ENCODE assay signal across 13 cellular contexts in genomic region chr13:75871059-75871458, GRCh38.
DNase-seq lines count a peak whose midpoint lies in the region; ATAC-seq and TF ChIP-seq lines count a peak whose summit lies in the region.
"Had no signal": no experiment of that assay in that cellular context is flagged by ENCODE, and none has a peak within 500 bp of the region (broad histone marks: within the 10 kb centered on the region; RNA-seq: fewer than 3 reads in every experiment).

No MANE protein-coding gene starts in this region.

- peaks cover 44% of the 10 kb centered on the region for H3K9me3 Mint-ChIP-seq in HFFc6
- H3K9me3 Mint-ChIP-seq in naive thymus-derived CD4-positive, alpha-beta T cell, result no peaks in the 10 kb centered on the region
- H3K9me3 Mint-ChIP-seq: activated T-helper 2 cell treated with anti-CD3 and anti-CD28 coated beads, Interferon-gamma antibody, Interleukin-2, Interleukin-4, amounts not matched to agents 10 μg/mL and 5 μg/mL and 100 μg/mL, durations not matched to agents 14 hours and 24 hours and 36 hours; CD14-positive monocyte; immature natural killer cell had no signal

- no peak for DNase-seq in BJ (ENCODE audit: low read depth)
- DNase-seq in HFFc6, result no peak
- DNase-seq in mammary epithelial cell, result no peak
- DNase-seq in naive thymus-derived CD4-positive, alpha-beta T cell, result no peak
- DNase-seq in NK-92 treated with Interleukin-12 subunit alpha and Interleukin-12 subunit beta, amount 100 ng/mL, for 24 hours (lab: John Stamatoyannopoulos, UW), result no peak
- no peak for DNase-seq in SK-N-DZ (ENCODE audit: low spot score)
- no peak for DNase-seq in NCI-H2107 treated with DMSO at 0.1 percent for 48 hours (lab: John Stamatoyannopoulos, UW; ENCODE audit: unreplicated experiment)
- no peak for DNase-seq in activated CD4-positive, CD25-positive, alpha-beta regulatory T cell (lab: John Stamatoyannopoulos, UW)
- DNase-seq: activated CD4-positive, alpha-beta T cell treated with anti-CD3 and anti-CD28 coated beads, Interleukin-2, amount 50 U/mL, for 1 hour; NCI-H774 had no signal

- peak overlapping the region; percentile 99 for H2AFZ ChIP-seq in mammary epithelial cell (ENCODE audit: low read depth, low read length)

- H3K4me3 ChIP-seq in BJ (ENCODE audit: low read depth, low read length) (peak overlapping the region; percentile 43; the same call in 1 of the 2 replicates), mammary epithelial cell (replicated peaks in 1 of 3; ENCODE audit: insufficient read depth in 1 of 3, low read depth in 2 of 3, low read length in 3 of 3) (peak overlapping the region in 1 of 3 experiments; percentile 55)
- peak overlapping the region; percentile 50 for H3K4me3 ChIP-seq in naive thymus-derived CD4-positive, alpha-beta T cell (ENCODE audit: low read length)

- no peaks in the 10 kb centered on the region for H3K36me3 ChIP-seq in BJ (ENCODE audit: control insufficient read depth, insufficient read depth, low read length)
- H3K36me3 ChIP-seq in mammary epithelial cell (ENCODE audit: insufficient read depth, low read length), result no peaks in the 10 kb centered on the region
- no peaks in the 10 kb centered on the region for H3K36me3 ChIP-seq in naive thymus-derived CD4-positive, alpha-beta T cell (ENCODE audit: control insufficient read depth in 2 of 3, insufficient read depth in 3 of 3, low read length in 3 of 3)

- TF ChIP-seq CTCF in BJ (IDR thresholded peaks at IDR 0.05; ENCODE audit: insufficient read depth, low read depth, low read length), result no peak
- no peak for TF ChIP-seq CTCF in HFFc6 (IDR thresholded peaks at IDR 0.05)
- TF ChIP-seq CTCF in mammary epithelial cell (conservative IDR thresholded peaks at IDR 0.05 in 1 of 2, IDR thresholded peaks at IDR 0.05 in 1 of 2; ENCODE audit: extremely low read depth in 1 of 2, insufficient read depth in 1 of 2, low read depth in 1 of 2, low read length in 2 of 2), result no peak

- no peaks in the 10 kb centered on the region for H4K20me1 ChIP-seq in mammary epithelial cell (ENCODE audit: insufficient read depth, low read length)

- 69% methylated on average over 6 of the region's 6 CpGs for WGBS in mammary epithelial cell (ENCODE audit: low coverage, missing lambda C conversion rate)

- H3K4me3 Mint-ChIP-seq in HFFc6, result peak overlapping the region; percentile 89
- peak overlapping the region in 7 of 10 donors; percentile 9 to 80 (median 50) for H3K4me3 Mint-ChIP-seq in naive thymus-derived CD4-positive, alpha-beta T cell

- H3K27ac Mint-ChIP-seq in HFFc6, result peak overlapping the region; percentile 60
- H3K27ac Mint-ChIP-seq in naive thymus-derived CD4-positive, alpha-beta T cell, result peak overlapping the region in 5 of 9 donors; percentile 81 to 92 (median 89)
- H3K27ac Mint-ChIP-seq: activated T-helper 2 cell treated with anti-CD3 and anti-CD28 coated beads, Interferon-gamma antibody, Interleukin-2, Interleukin-4, amounts not matched to agents 10 μg/mL and 5 μg/mL and 100 μg/mL, durations not matched to agents 14 hours and 24 hours and 36 hours; CD14-positive monocyte had no signal

- no peak overlapping the region for H3K9ac ChIP-seq in mammary epithelial cell (ENCODE audit: insufficient read depth, low read length)

- H3K4me2 ChIP-seq in mammary epithelial cell (ENCODE audit: insufficient read depth, low read depth, low read length), result peak overlapping the region; percentile 93

- POLR2A ChIA-PET in BJ (lab: Charles Lee), result no interaction called here
- POLR2A ChIA-PET in naive thymus-derived CD4-positive, alpha-beta T cell (lab: Charles Lee), result interaction anchor here (1.4 kb wide), 1 partner anchor 111 kb away, joined by 4 read pairs; no protein-coding TSS in a partner anchor

- CTCF ChIA-PET in BJ (lab: Yijun Ruan, JAX) (interaction anchor here (0.5 to 7.7 kb wide), 21 partner anchors 9 to 1139 kb away, joined by 3 to 129 read pairs (median 4); no protein-coding TSS in a partner anchor), mammary epithelial cell (lab: Charles Lee; ENCODE audit: low non-redundant PET) (no interaction called here)
- CTCF ChIA-PET in naive thymus-derived CD4-positive, alpha-beta T cell (lab: Charles Lee), result interaction anchor here (0.5 to 2.8 kb wide), 9 partner anchors 9 to 1031 kb away, joined by 3 to 13 read pairs (median 4); no protein-coding TSS in a partner anchor

- no TSS peak for BruUV-seq in mammary epithelial cell (replicated peaks; lab: Mats Ljungman, UMichigan)

- no peak overlapping the region for H3K27ac ChIP-seq in mammary epithelial cell (ENCODE audit: insufficient read depth, low read depth, low read length)
- H3K27ac ChIP-seq in naive thymus-derived CD4-positive, alpha-beta T cell (ENCODE audit: low read depth, low read length), result no peak overlapping the region

- no peaks in the 10 kb centered on the region for H3K27me3 ChIP-seq in BJ (ENCODE audit: control insufficient read depth, insufficient read depth, low read length)
- H3K27me3 ChIP-seq in mammary epithelial cell (ENCODE audit: insufficient read depth, low read length), result peaks cover 1% of the 10 kb centered on the region
- H3K27me3 ChIP-seq in naive thymus-derived CD4-positive, alpha-beta T cell (ENCODE audit: control insufficient read depth in 2 of 2, insufficient read depth in 2 of 2, low read length in 2 of 2), result no peaks in the 10 kb centered on the region

- H3K4me1 Mint-ChIP-seq in HFFc6 (ENCODE audit: low read depth), result peaks cover 50% of the 10 kb centered on the region
- peaks cover 4 to 34% (median 25%) of the 10 kb centered on the region in 7 donors for H3K4me1 Mint-ChIP-seq in naive thymus-derived CD4-positive, alpha-beta T cell

- H3K79me2 ChIP-seq in mammary epithelial cell (ENCODE audit: insufficient read depth, low read length), result no peaks in the 10 kb centered on the region

- H3K9me3 ChIP-seq in mammary epithelial cell (replicated peaks; ENCODE audit: insufficient read depth, low read length), result no peaks in the 10 kb centered on the region
- no peaks in the 10 kb centered on the region for H3K9me3 ChIP-seq in naive thymus-derived CD4-positive, alpha-beta T cell (ENCODE audit: control insufficient read depth in 2 of 3, low read length in 3 of 3)

- H3K27me3 Mint-ChIP-seq in HFFc6 (ENCODE audit: insufficient read depth), result peaks cover 78% of the 10 kb centered on the region
- peaks cover 0 to 13% (median 3%) of the 10 kb centered on the region in 5 donors for H3K27me3 Mint-ChIP-seq in naive thymus-derived CD4-positive, alpha-beta T cell

- no peak for ATAC-seq in naive thymus-derived CD4-positive, alpha-beta T cell

- in situ Hi-C loops in mammary epithelial cell (cut with MboI; ENCODE audit: low sequenced_read_pairs in 2 of 2), result loop anchor here in 1 of 2 donors (10.0 kb wide), 2 partner anchors 176 to 1024 kb away; no protein-coding TSS in a partner anchor

- dilution Hi-C loops in mammary epithelial cell (cut with HindIII; ENCODE audit: low sequenced_read_pairs), result loop anchor here (25.0 kb wide), 1 partner anchor 1041 kb away; no protein-coding TSS in a partner anchor

- H3K4me1 ChIP-seq in mammary epithelial cell (ENCODE audit: insufficient read depth, low read length), result peaks cover 5% of the 10 kb centered on the region
- peaks cover 0 to 13% of the 10 kb centered on the region in 2 donors for H3K4me1 ChIP-seq in naive thymus-derived CD4-positive, alpha-beta T cell (ENCODE audit: control insufficient read depth in 2 of 2, insufficient read depth in 2 of 2, low read length in 2 of 2)

- peaks cover 6% of the 10 kb centered on the region for H3K36me3 Mint-ChIP-seq in HFFc6 (ENCODE audit: low read depth)
- H3K36me3 Mint-ChIP-seq in naive thymus-derived CD4-positive, alpha-beta T cell, result no peaks in the 10 kb centered on the region
- H3K36me3 Mint-ChIP-seq: CD14-positive monocyte, immature natural killer cell had no signal

- intact Hi-C loops in mammary epithelial cell (cut with micrococcal nuclease), result loop anchor here (2.0 kb wide), 1 partner anchor 184 kb away; no protein-coding TSS in a partner anchor
- intact Hi-C loops in naive thymus-derived CD4-positive, alpha-beta T cell (cut with micrococcal nuclease), result loop anchor here (2.0 to 10.0 kb wide), 5 partner anchors 108 to 1458 kb away; partner anchors contain the start of gene LMO7 (in 1 of the 2)
